Comparison of ENCODE assay signal across 1 cellular context in the genomic region with DNA sequence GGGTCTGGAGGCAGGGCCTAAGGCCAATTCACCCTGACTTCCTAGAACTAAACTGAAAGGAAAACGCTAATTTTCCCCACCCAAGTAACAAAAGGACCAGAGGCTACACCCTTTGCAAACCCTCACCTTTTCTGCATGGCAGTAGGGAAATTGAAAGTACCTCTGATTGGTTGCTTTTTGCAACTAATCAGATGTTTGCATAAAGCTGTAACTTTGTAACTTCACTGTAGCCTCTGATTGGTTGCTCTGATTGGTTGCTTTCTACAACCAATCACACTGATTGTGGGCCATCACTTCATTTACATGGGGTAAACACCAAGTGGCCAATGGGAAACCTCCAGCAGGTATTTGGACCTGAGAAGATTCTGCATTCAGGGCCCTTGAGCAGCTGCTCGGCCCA.
A peak's percentile ranks its signal among the peaks of the same experiment; 100 is the strongest.
TF ChIP-seq lines count a peak whose summit lies in the region.

No MANE protein-coding gene starts in this region.

TF ChIP-seq in K562, 482 proteins besides CTCF, POLR2A, EP300 and RAD21:
- TF ChIP-seq ZNF551 (CRISPR knock-in tag; IDR thresholded peaks at IDR 0.05) (no peak), CC2D1A (IDR thresholded peaks at IDR 0.05) (no peak)
- TF ChIP-seq, protein P1, sequence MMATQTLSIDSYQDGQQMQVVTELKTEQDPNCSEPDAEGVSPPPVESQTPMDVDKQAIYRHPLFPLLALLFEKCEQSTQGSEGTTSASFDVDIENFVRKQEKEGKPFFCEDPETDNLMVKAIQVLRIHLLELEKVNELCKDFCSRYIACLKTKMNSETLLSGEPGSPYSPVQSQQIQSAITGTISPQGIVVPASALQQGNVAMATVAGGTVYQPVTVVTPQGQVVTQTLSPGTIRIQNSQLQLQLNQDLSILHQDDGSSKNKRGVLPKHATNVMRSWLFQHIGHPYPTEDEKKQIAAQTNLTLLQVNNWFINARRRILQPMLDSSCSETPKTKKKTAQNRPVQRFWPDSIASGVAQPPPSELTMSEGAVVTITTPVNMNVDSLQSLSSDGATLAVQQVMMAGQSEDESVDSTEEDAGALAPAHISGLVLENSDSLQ (IDR thresholded peaks at IDR 0.05), result peak; percentile 7; the same call in 1 of the 2 replicates
TF ChIP-seq in K562: peak in this region for 1.
